Comparison of ENCODE assay signal across 8 cellular contexts in genomic region chr14:68377459-68377858, GRCh38.
DNase-seq lines count a peak whose midpoint lies in the region; ATAC-seq and TF ChIP-seq lines count a peak whose summit lies in the region.

No MANE protein-coding gene starts in this region.

- no peaks in the 10 kb centered on the region for H3K27me3 Mint-ChIP-seq in CD8-positive, alpha-beta T cell (ENCODE audit: low read depth)

- H3K4me3 ChIP-seq in CD8-positive, alpha-beta T cell (ENCODE audit: low read depth, low read length) = no peak overlapping the region

- intact Hi-C loops in CD8-positive, alpha-beta T cell (cut with DNase I, micrococcal nuclease) = loop anchor here in 1 of 2 experiments (5.0 to 10.0 kb wide), 3 partner anchors 107 to 437 kb away; no protein-coding TSS in a partner anchor

- peaks cover 61% of the 10 kb centered on the region for H3K4me1 ChIP-seq in CD8-positive, alpha-beta T cell (ENCODE audit: insufficient read depth, low read length)

- no peaks in the 10 kb centered on the region for H3K27me3 ChIP-seq in CD8-positive, alpha-beta T cell (ENCODE audit: insufficient read depth, low read length)

- ATAC-seq in CD8-positive, alpha-beta T cell = no peak
- ATAC-seq in GM19328 (IDR thresholded peaks at IDR 0.05; ENCODE audit: unreplicated experiment) = no peak

- no peaks in the 10 kb centered on the region for H3K9me3 Mint-ChIP-seq in CD8-positive, alpha-beta T cell

- no peak for DNase-seq in CD8-positive, alpha-beta T cell
- DNase-seq in SHP77 treated with DMSO at 0.1 percent for 48 hours (lab: John Stamatoyannopoulos, UW) (peak; percentile 34), fibroblast of peridontal ligament (ENCODE audit: extremely low read depth) (peak; percentile 30), occipital lobe (lab: John Stamatoyannopoulos, UW) (peak; percentile 62), amniotic stem cell (lab: John Stamatoyannopoulos, UW) (no peak), KG1 (lab: John Stamatoyannopoulos, UW) (no peak), activated T-cell treated with anti-CD3 and anti-CD28 coated beads for 4 hours (no peak)

- CTCF ChIA-PET in CD8-positive, alpha-beta T cell (lab: Charles Lee) = interaction anchor here (0.7 to 4.6 kb wide), 6 partner anchors 13 to 411 kb away, joined by 3 to 19 read pairs (median 6); no protein-coding TSS in a partner anchor

- no peaks in the 10 kb centered on the region for H3K9me3 ChIP-seq in CD8-positive, alpha-beta T cell (ENCODE audit: low read length)

- H3K27ac Mint-ChIP-seq in CD8-positive, alpha-beta T cell = peak overlapping the region; percentile 74

- H3K4me1 Mint-ChIP-seq in CD8-positive, alpha-beta T cell (ENCODE audit: low read depth) = peaks cover 68% of the 10 kb centered on the region

- H3K36me3 ChIP-seq in CD8-positive, alpha-beta T cell (ENCODE audit: insufficient read depth, low read length) = no peaks in the 10 kb centered on the region

- POLR2A ChIA-PET in CD8-positive, alpha-beta T cell (lab: Charles Lee) = interaction anchor here (0.8 to 1.4 kb wide), 4 partner anchors 16 to 414 kb away, joined by 3 to 4 read pairs (median 4); no protein-coding TSS in a partner anchor

- H3K4me3 Mint-ChIP-seq in CD8-positive, alpha-beta T cell = no peak overlapping the region

- TF ChIP-seq CTCF in CD8-positive, alpha-beta T cell (IDR thresholded peaks at IDR 0.05) = no peak

- no peaks in the 10 kb centered on the region for H3K36me3 Mint-ChIP-seq in CD8-positive, alpha-beta T cell

- no peak overlapping the region for H3K27ac ChIP-seq in CD8-positive, alpha-beta T cell (ENCODE audit: low read depth, low read length)

Comparison
In these comparisons a context has a peak if more than half of its experiments do, and no peak if none do; other contexts are left out.
1. DNase-seq: peak in SHP77 treated with DMSO at 0.1 percent for 48 hours (single experiment), fibroblast of peridontal ligament (single experiment) and occipital lobe (single experiment); none in CD8-positive, alpha-beta T cell (0 of 7), amniotic stem cell (single experiment), KG1 (single experiment) and activated T-cell treated with anti-CD3 and anti-CD28 coated beads for 4 hours (single experiment).